In the genomic region with DNA sequence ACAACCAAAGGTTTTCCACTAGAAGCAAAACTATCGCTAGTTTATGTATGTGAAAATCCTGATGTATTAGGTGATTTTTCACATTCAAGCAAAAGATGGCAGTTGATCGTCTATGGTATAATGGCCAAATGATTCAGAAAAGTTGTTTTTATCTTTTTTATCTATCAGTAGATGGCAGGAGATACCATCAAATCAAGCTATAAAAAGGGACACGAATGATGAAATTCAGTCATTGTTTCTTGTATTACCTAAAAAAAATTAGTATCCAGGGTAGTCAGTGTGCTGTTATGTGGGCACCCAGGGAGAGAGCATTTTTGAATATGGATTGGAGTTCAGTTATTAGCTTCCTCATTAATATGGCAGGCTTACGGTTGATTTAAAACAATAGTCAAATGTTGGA, we compare ENCODE assay signal across 14 cellular contexts. TPM values are rescaled to one million over a fixed set of nuclear protein-coding genes. Genes with fewer than 3 reads are reported as not detected.
DNase-seq lines count a peak whose midpoint lies in the region; ATAC-seq and TF ChIP-seq lines count a peak whose summit lies in the region.
"Had no signal": no experiment of that assay in that cellular context is flagged by ENCODE, and none has a peak within 500 bp of the region (broad histone marks: within the 10 kb centered on the region; RNA-seq: fewer than 3 reads in every experiment).

No MANE protein-coding gene starts in this region.

- H3K4me3 Mint-ChIP-seq in T-helper 17 cell: no peak overlapping the region
- no peak overlapping the region for H3K4me3 Mint-ChIP-seq in activated CD8-positive, alpha-beta T cell treated with anti-CD3 and anti-CD28 coated beads, Interleukin-2, amount 10 ng/mL, durations not matched to agents 7 days and 5 days
- H3K4me3 Mint-ChIP-seq: activated T-helper 17 cell treated with anti-CD3 and anti-CD28 coated beads, Interleukin-2, amount 50 U/mL, for 72 hours; CD8-positive, alpha-beta T cell; HFFc6 had no signal

- POLR2A ChIA-PET in activated CD8-positive, alpha-beta T cell treated with anti-CD3 and anti-CD28 coated beads, Interleukin-2, amount 10 ng/mL, durations not matched to agents 7 days and 5 days (lab: Charles Lee): no interaction called here

- H3K27ac Mint-ChIP-seq in T-helper 17 cell: no peak overlapping the region
- H3K27ac Mint-ChIP-seq in activated CD8-positive, alpha-beta T cell treated with anti-CD3 and anti-CD28 coated beads, Interleukin-2, amount 10 ng/mL, durations not matched to agents 7 days and 5 days: no peak overlapping the region
- H3K27ac Mint-ChIP-seq: activated T-helper 17 cell treated with anti-CD3 and anti-CD28 coated beads, Interleukin-2, amount 50 U/mL, for 72 hours; CD8-positive, alpha-beta T cell had no signal

- no peaks in the 10 kb centered on the region for H3K4me1 Mint-ChIP-seq in T-helper 17 cell
- no peaks in the 10 kb centered on the region for H3K4me1 Mint-ChIP-seq in activated CD8-positive, alpha-beta T cell treated with anti-CD3 and anti-CD28 coated beads, Interleukin-2, amount 10 ng/mL, durations not matched to agents 7 days and 5 days (ENCODE audit: low read depth)
- H3K4me1 Mint-ChIP-seq: activated T-helper 17 cell treated with anti-CD3 and anti-CD28 coated beads, Interleukin-2, amount 50 U/mL, for 72 hours had no signal

- peaks cover 32% of the 10 kb centered on the region for H3K27me3 Mint-ChIP-seq in T-helper 17 cell
- peaks cover 11% of the 10 kb centered on the region for H3K27me3 Mint-ChIP-seq in activated CD8-positive, alpha-beta T cell treated with anti-CD3 and anti-CD28 coated beads, Interleukin-2, amount 10 ng/mL, durations not matched to agents 7 days and 5 days (ENCODE audit: low read depth)

- ATAC-seq in T-helper 17 cell: no peak
- no peak for ATAC-seq in activated CD8-positive, alpha-beta T cell treated with anti-CD3 and anti-CD28 coated beads, Interleukin-2, amount 10 ng/mL, durations not matched to agents 7 days and 5 days
- ATAC-seq: activated T-helper 17 cell treated with anti-CD3 and anti-CD28 coated beads, Interleukin-2, amount 50 U/mL, for 72 hours; CD8-positive, alpha-beta T cell; left lobe of liver had no signal

- DNase-seq in NCI-H1105 treated with DMSO at 0.1 percent for 48 hours (lab: John Stamatoyannopoulos, UW) (peak; percentile 9), NCI-H1105 (lab: John Stamatoyannopoulos, UW) (no peak), NCI-H1694 (lab: John Stamatoyannopoulos, UW) (peak; percentile 16), cerebellar cortex (ENCODE audit: low spot score) (peak; percentile 42), pons (ENCODE audit: low spot score) (peak; percentile 45), T-helper 17 cell (no peak), GM13977 (ENCODE audit: low spot score) (no peak)
- no peak for DNase-seq in activated CD8-positive, alpha-beta T cell treated with anti-CD3 and anti-CD28 coated beads, Interleukin-2, amount 10 ng/mL, durations not matched to agents 7 days and 5 days
- DNase-seq: CD8-positive, alpha-beta T cell had no signal

- H3K36me3 Mint-ChIP-seq in T-helper 17 cell (ENCODE audit: low read depth): peaks cover 2% of the 10 kb centered on the region
- no peaks in the 10 kb centered on the region for H3K36me3 Mint-ChIP-seq in activated CD8-positive, alpha-beta T cell treated with anti-CD3 and anti-CD28 coated beads, Interleukin-2, amount 10 ng/mL, durations not matched to agents 7 days and 5 days (ENCODE audit: low read depth)
- H3K36me3 Mint-ChIP-seq: CD8-positive, alpha-beta T cell had no signal

- H3K9me3 Mint-ChIP-seq in activated CD8-positive, alpha-beta T cell treated with anti-CD3 and anti-CD28 coated beads, Interleukin-2, amount 10 ng/mL, durations not matched to agents 7 days and 5 days (ENCODE audit: insufficient read depth): no peaks in the 10 kb centered on the region
- H3K9me3 Mint-ChIP-seq: activated T-helper 17 cell treated with anti-CD3 and anti-CD28 coated beads, Interleukin-2, amount 50 U/mL, for 72 hours; CD8-positive, alpha-beta T cell; HFFc6 had no signal

- in situ Hi-C loops in GM13977 (cut with MboI; ENCODE audit: low pct_unique_long_range_greater_than_20kb, low sequenced_read_pairs, unreplicated experiment): no loop called here

- no peak for TF ChIP-seq CTCF in GM13977 (IDR thresholded peaks at IDR 0.05; ENCODE audit: extremely low read depth, insufficient read depth, missing control alignments)

- CTCF ChIA-PET in activated CD8-positive, alpha-beta T cell treated with anti-CD3 and anti-CD28 coated beads, Interleukin-2, amount 10 ng/mL, durations not matched to agents 7 days and 5 days (lab: Charles Lee): no interaction called here

- H3K9me3 ChIP-seq in T-helper 17 cell (ENCODE audit: control insufficient read depth, low read length, poor library complexity, severe bottlenecking): no peaks in the 10 kb centered on the region
- H3K9me3 ChIP-seq: colonic mucosa, prostate gland had no signal

RNA-seq across cellular contexts. Expression of gene CAVIN2, which starts 22.9 kb away (rescaled TPM):
- total RNA-seq in T-helper 17 cell: 100 to 1,000 TPM in 1 of 2 donors, 1 to 10 TPM in 1; 6.1 to 204 TPM
- not detected for total RNA-seq in activated CD8-positive, alpha-beta T cell treated with anti-CD3 and anti-CD28 coated beads, Interleukin-2, amount 10 ng/mL, durations not matched to agents 7 days and 5 days
- total RNA-seq: CD8-positive, alpha-beta T cell had no signal

Comparison
In these comparisons a context has a peak if more than half of its experiments do, and no peak if none do; other contexts are left out.
1. DNase-seq: peak in NCI-H1105 treated with DMSO at 0.1 percent for 48 hours (single experiment), NCI-H1694 (single experiment), cerebellar cortex (single experiment) and pons (single experiment); none in NCI-H1105 (single experiment), T-helper 17 cell (0 of 3), activated CD8-positive, alpha-beta T cell treated with anti-CD3 and anti-CD28 coated beads, Interleukin-2, amount 10 ng/mL, durations not matched to agents 7 days and 5 days (single experiment) and GM13977 (single experiment).
2. RNA of gene CAVIN2, which starts 22.9 kb away (total RNA-seq): 6.1 to 204 TPM in T-helper 17 cell; not detected in activated CD8-positive, alpha-beta T cell treated with anti-CD3 and anti-CD28 coated beads, Interleukin-2, amount 10 ng/mL, durations not matched to agents 7 days and 5 days; every median in the first group is over 4 times any median in the second.